1 cellular context compared by ENCODE assay signal in the genomic region with DNA sequence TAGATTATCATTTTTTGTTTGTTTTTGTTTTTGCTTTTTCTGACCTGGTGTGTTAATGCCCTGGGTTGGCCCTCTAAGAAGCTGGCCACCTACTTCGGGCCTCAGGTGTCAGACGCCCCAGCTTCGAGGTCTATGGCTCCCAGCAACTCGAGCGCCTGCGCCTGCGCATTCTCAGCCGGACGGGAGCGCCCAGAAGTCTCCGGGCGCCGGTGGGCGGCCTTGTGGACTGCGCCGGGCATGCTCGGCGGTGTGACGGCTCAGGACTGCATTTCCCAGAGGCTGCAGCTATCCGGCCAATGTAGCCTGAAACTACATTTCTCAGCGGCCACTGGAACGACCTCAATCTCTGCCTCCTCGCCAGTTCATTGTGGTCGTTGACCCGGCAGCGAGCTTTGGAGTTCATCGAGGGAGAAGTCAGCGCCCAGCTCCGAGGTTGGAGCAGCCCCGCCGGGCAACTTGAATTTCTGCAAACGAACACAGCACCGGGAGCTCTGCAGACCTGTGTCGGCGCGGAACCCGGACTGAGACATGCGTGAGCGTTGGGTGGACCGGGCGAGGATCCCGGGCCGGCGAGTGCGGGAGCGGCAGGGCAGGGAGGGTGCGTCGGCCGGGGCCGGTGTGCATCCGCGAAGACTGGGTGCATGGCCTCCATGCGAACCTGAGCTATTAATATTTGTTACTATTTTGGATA.
TF ChIP-seq lines count a peak whose summit lies in the region.

A gene (plus strand): TSS at position 219 of the 691 bp plus-strand sequence. CDS start 3,045 bp downstream, outside the sequence.

TF ChIP-seq in HepG2, 621 proteins besides CTCF, POLR2A, EP300 and RAD21 (continued from another document and continues in another):
- TF ChIP-seq, protein P1, sequence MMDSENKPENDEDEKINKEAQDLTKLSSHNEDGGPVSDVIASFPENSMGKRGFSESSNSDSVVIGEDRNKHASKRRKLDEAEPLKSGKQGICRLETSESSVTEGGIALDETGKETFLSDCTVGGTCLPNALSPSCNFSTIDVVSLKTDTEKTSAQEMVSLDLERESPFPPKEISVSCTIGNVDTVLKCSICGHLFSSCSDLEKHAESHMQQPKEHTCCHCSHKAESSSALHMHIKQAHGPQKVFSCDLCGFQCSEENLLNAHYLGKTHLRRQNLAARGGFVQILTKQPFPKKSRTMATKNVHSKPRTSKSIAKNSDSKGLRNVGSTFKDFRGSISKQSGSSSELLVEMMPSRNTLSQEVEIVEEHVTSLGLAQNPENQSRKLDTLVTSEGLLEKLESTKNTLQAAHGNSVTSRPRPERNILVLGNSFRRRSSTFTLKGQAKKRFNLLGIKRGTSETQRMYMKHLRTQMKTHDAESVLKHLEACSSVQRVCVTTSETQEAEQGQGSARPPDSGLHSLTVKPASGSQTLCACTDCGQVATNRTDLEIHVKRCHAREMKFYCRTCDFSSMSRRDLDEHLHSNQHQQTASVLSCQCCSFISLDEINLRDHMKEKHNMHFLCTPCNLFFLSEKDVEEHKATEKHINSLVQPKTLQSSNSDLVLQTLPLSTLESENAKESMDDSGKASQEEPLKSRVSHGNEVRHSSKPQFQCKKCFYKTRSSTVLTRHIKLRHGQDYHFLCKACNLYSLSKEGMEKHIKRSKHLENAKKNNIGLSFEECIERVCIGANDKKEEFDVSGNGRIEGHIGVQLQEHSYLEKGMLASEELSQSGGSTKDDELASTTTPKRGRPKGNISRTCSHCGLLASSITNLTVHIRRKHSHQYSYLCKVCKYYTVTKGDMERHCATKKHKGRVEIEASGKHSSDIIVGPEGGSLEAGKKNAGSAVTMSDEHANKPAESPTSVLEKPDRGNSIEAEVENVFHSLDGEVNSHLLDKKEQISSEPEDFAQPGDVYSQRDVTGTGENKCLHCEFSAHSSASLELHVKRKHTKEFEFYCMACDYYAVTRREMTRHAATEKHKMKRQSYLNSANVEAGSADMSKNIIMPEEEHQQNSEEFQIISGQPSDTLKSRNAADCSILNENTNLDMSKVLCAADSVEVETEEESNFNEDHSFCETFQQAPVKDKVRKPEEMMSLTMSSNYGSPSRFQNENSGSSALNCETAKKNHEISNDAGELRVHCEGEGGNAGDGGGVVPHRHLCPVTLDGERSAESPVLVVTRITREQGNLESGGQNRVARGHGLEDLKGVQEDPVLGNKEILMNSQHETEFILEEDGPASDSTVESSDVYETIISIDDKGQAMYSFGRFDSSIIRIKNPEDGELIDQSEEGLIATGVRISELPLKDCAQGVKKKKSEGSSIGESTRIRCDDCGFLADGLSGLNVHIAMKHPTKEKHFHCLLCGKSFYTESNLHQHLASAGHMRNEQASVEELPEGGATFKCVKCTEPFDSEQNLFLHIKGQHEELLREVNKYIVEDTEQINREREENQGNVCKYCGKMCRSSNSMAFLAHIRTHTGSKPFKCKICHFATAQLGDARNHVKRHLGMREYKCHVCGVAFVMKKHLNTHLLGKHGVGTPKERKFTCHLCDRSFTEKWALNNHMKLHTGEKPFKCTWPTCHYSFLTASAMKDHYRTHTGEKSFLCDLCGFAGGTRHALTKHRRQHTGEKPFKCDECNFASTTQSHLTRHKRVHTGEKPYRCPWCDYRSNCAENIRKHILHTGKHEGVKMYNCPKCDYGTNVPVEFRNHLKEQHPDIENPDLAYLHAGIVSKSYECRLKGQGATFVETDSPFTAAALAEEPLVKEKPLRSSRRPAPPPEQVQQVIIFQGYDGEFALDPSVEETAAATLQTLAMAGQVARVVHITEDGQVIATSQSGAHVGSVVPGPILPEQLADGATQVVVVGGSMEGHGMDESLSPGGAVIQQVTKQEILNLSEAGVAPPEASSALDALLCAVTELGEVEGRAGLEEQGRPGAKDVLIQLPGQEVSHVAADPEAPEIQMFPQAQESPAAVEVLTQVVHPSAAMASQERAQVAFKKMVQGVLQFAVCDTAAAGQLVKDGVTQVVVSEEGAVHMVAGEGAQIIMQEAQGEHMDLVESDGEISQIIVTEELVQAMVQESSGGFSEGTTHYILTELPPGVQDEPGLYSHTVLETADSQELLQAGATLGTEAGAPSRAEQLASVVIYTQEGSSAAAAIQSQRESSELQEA (CRISPR knock-in tag; IDR thresholded peaks at IDR 0.05; ENCODE audit: not compliant biosample characterization): peak; percentile 95
- TF ChIP-seq ZNF34 (CRISPR knock-in tag; IDR thresholded peaks at IDR 0.05; ENCODE audit: borderline replicate concordance): no peak
- TF ChIP-seq RELA (CRISPR knock-in tag; IDR thresholded peaks at IDR 0.05): no peak
- peak; percentile 29; the same call in 1 of the 2 replicates for TF ChIP-seq PITX1 (CRISPR knock-in tag; IDR thresholded peaks at IDR 0.05)
- no peak for TF ChIP-seq RCOR2 (CRISPR knock-in tag; IDR thresholded peaks at IDR 0.05)
- peak; percentile 80; the same call in 1 of the 2 replicates for TF ChIP-seq ZNF160 (CRISPR knock-in tag; IDR thresholded peaks at IDR 0.05)
- TF ChIP-seq RNF2 (conservative IDR thresholded peaks at IDR 0.05; ENCODE audit: low read depth): peak; percentile 62; the same call in 1 of the 2 replicates
- TF ChIP-seq SPEN (CRISPR knock-in tag; IDR thresholded peaks at IDR 0.05; ENCODE audit: low read depth): peak; percentile 76
- TF ChIP-seq SIN3A (IDR thresholded peaks at IDR 0.05; ENCODE audit: borderline replicate concordance, low read depth, low read length): peak; percentile 54; the same call in 1 of the 2 replicates
- TF ChIP-seq, protein P2, sequence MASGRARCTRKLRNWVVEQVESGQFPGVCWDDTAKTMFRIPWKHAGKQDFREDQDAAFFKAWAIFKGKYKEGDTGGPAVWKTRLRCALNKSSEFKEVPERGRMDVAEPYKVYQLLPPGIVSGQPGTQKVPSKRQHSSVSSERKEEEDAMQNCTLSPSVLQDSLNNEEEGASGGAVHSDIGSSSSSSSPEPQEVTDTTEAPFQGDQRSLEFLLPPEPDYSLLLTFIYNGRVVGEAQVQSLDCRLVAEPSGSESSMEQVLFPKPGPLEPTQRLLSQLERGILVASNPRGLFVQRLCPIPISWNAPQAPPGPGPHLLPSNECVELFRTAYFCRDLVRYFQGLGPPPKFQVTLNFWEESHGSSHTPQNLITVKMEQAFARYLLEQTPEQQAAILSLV (CRISPR knock-in tag; IDR thresholded peaks at IDR 0.05; ENCODE audit: borderline replicate concordance): peak; percentile 88; the same call in 1 of the 2 replicates
- TF ChIP-seq, protein P3, sequence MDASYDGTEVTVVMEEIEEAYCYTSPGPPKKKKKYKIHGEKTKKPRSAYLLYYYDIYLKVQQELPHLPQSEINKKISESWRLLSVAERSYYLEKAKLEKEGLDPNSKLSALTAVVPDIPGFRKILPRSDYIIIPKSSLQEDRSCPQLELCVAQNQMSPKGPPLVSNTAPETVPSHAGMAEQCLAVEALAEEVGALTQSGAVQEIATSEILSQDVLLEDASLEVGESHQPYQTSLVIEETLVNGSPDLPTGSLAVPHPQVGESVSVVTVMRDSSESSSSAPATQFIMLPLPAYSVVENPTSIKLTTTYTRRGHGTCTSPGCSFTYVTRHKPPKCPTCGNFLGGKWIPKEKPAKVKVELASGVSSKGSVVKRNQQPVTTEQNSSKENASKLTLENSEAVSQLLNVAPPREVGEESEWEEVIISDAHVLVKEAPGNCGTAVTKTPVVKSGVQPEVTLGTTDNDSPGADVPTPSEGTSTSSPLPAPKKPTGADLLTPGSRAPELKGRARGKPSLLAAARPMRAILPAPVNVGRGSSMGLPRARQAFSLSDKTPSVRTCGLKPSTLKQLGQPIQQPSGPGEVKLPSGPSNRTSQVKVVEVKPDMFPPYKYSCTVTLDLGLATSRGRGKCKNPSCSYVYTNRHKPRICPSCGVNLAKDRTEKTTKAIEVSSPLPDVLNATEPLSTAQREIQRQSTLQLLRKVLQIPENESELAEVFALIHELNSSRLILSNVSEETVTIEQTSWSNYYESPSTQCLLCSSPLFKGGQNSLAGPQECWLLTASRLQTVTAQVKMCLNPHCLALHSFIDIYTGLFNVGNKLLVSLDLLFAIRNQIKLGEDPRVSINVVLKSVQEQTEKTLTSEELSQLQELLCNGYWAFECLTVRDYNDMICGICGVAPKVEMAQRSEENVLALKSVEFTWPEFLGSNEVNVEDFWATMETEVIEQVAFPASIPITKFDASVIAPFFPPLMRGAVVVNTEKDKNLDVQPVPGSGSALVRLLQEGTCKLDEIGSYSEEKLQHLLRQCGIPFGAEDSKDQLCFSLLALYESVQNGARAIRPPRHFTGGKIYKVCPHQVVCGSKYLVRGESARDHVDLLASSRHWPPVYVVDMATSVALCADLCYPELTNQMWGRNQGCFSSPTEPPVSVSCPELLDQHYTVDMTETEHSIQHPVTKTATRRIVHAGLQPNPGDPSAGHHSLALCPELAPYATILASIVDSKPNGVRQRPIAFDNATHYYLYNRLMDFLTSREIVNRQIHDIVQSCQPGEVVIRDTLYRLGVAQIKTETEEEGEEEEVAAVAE (CRISPR knock-in tag; IDR thresholded peaks at IDR 0.05; ENCODE audit: borderline replicate concordance): peak; percentile 69; the same call in 1 of the 2 replicates
- TF ChIP-seq HOXA7 (CRISPR knock-in tag; IDR thresholded peaks at IDR 0.05): no peak
- TF ChIP-seq HNF4G (IDR thresholded peaks at IDR 0.05; ENCODE audit: borderline replicate concordance, low read depth, low read length): no peak
- no peak for TF ChIP-seq HNF4G (CRISPR knock-in tag; IDR thresholded peaks at IDR 0.05; ENCODE audit: borderline replicate concordance, low read depth)
- peak; percentile 54 for TF ChIP-seq HNF4A (CRISPR knock-in tag; IDR thresholded peaks at IDR 0.05)
- TF ChIP-seq, protein P4, sequence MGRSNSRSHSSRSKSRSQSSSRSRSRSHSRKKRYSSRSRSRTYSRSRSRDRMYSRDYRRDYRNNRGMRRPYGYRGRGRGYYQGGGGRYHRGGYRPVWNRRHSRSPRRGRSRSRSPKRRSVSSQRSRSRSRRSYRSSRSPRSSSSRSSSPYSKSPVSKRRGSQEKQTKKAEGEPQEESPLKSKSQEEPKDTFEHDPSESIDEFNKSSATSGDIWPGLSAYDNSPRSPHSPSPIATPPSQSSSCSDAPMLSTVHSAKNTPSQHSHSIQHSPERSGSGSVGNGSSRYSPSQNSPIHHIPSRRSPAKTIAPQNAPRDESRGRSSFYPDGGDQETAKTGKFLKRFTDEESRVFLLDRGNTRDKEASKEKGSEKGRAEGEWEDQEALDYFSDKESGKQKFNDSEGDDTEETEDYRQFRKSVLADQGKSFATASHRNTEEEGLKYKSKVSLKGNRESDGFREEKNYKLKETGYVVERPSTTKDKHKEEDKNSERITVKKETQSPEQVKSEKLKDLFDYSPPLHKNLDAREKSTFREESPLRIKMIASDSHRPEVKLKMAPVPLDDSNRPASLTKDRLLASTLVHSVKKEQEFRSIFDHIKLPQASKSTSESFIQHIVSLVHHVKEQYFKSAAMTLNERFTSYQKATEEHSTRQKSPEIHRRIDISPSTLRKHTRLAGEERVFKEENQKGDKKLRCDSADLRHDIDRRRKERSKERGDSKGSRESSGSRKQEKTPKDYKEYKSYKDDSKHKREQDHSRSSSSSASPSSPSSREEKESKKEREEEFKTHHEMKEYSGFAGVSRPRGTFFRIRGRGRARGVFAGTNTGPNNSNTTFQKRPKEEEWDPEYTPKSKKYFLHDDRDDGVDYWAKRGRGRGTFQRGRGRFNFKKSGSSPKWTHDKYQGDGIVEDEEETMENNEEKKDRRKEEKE (IDR thresholded peaks at IDR 0.05): no peak
- no peak for TF ChIP-seq ATM (IDR thresholded peaks at IDR 0.05; ENCODE audit: borderline replicate concordance)
- TF ChIP-seq, protein P5, sequence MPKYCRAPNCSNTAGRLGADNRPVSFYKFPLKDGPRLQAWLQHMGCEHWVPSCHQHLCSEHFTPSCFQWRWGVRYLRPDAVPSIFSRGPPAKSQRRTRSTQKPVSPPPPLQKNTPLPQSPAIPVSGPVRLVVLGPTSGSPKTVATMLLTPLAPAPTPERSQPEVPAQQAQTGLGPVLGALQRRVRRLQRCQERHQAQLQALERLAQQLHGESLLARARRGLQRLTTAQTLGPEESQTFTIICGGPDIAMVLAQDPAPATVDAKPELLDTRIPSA (CRISPR knock-in tag; IDR thresholded peaks at IDR 0.05; ENCODE audit: borderline replicate concordance): no peak
- TF ChIP-seq ELF4 (CRISPR knock-in tag; IDR thresholded peaks at IDR 0.05; ENCODE audit: borderline replicate concordance): no peak
- no peak for TF ChIP-seq RFX1 (IDR thresholded peaks at IDR 0.05)
- TF ChIP-seq NR2C2 (CRISPR knock-in tag; IDR thresholded peaks at IDR 0.05; ENCODE audit: borderline replicate concordance): peak; percentile 44; the same call in 1 of the 2 replicates
- TF ChIP-seq, protein P6, sequence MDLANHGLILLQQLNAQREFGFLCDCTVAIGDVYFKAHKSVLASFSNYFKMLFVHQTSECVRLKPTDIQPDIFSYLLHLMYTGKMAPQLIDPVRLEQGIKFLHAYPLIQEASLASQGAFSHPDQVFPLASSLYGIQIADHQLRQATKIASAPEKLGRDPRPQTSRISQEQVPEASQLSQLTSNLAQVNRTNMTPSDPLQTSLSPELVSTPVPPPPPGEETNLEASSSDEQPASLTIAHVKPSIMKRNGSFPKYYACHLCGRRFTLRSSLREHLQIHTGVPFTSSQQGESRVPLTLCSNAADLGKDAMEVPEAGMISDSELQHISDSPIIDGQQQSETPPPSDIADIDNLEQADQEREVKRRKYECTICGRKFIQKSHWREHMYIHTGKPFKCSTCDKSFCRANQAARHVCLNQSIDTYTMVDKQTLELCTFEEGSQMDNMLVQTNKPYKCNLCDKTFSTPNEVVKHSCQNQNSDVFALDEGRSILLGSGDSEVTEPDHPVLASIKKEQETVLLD (CRISPR knock-in tag; IDR thresholded peaks at IDR 0.05; ENCODE audit: low read depth): 0 out of 2 replicates have a peak, but pooled peaks have one; percentile 33
- no peak for TF ChIP-seq ZNF12 (CRISPR knock-in tag; IDR thresholded peaks at IDR 0.05)
- TF ChIP-seq HDAC1 (CRISPR knock-in tag; IDR thresholded peaks at IDR 0.05): peak; percentile 75
- no peak for TF ChIP-seq ZNF780A (CRISPR knock-in tag; IDR thresholded peaks at IDR 0.05)
- TF ChIP-seq, protein P7, sequence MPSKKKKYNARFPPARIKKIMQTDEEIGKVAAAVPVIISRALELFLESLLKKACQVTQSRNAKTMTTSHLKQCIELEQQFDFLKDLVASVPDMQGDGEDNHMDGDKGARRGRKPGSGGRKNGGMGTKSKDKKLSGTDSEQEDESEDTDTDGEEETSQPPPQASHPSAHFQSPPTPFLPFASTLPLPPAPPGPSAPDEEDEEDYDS (CRISPR knock-in tag; IDR thresholded peaks at IDR 0.05): peak; percentile 67
- TF ChIP-seq BCL6 (CRISPR knock-in tag; IDR thresholded peaks at IDR 0.05): 0 out of 2 replicates have a peak, but pooled peaks have one; percentile 41
- TF ChIP-seq, protein P8, sequence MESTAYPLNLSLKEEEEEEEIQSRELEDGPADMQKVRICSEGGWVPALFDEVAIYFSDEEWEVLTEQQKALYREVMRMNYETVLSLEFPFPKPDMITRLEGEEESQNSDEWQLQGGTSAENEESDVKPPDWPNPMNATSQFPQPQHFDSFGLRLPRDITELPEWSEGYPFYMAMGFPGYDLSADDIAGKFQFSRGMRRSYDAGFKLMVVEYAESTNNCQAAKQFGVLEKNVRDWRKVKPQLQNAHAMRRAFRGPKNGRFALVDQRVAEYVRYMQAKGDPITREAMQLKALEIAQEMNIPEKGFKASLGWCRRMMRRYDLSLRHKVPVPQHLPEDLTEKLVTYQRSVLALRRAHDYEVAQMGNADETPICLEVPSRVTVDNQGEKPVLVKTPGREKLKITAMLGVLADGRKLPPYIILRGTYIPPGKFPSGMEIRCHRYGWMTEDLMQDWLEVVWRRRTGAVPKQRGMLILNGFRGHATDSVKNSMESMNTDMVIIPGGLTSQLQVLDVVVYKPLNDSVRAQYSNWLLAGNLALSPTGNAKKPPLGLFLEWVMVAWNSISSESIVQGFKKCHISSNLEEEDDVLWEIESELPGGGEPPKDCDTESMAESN (CRISPR knock-in tag; conservative IDR thresholded peaks at IDR 0.05): peak; percentile 85
- TF ChIP-seq, protein P9, sequence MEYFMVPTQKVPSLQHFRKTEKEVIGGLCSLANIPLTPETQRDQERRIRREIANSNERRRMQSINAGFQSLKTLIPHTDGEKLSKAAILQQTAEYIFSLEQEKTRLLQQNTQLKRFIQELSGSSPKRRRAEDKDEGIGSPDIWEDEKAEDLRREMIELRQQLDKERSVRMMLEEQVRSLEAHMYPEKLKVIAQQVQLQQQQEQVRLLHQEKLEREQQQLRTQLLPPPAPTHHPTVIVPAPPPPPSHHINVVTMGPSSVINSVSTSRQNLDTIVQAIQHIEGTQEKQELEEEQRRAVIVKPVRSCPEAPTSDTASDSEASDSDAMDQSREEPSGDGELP (IDR thresholded peaks at IDR 0.05; ENCODE audit: borderline replicate concordance, low read depth): no peak
